ENCODE assay signal across 8 cellular contexts in genomic region chr7:51150193-51150592, GRCh38.
"Had no signal": no experiment of that assay in that cellular context is flagged by ENCODE, and none has a peak within 500 bp of the region (broad histone marks: within the 10 kb centered on the region; RNA-seq: fewer than 3 reads in every experiment).

No MANE protein-coding gene starts in this region.

- H3K4me1 Mint-ChIP-seq: IgD-negative memory B cell had no signal

- H3K4me3 Mint-ChIP-seq: IgD-negative memory B cell had no signal

- FAIRE-seq: HepG2, HTR-8/SVneo, K562 had no signal

- H3K27ac Mint-ChIP-seq: IgD-negative memory B cell had no signal

- H3K27ac ChIP-seq: HL-60 had no signal

- ATAC-seq: HepG2, K562 had no signal

- DNase-seq: IMR-90, KBM-7, KG1 had no signal

- H3K4me3 ChIP-seq: K562 had no signal
